ENCODE assay signal across 21 cellular contexts in genomic region chr4:37441231-37442061, GRCh38.
DNase-seq lines count a peak whose midpoint lies in the region; ATAC-seq, FAIRE-seq and TF ChIP-seq lines count a peak whose summit lies in the region.
"Had no signal": no experiment of that assay in that cellular context is flagged by ENCODE, and none has a peak within 500 bp of the region (broad histone marks: within the 10 kb centered on the region; RNA-seq: fewer than 3 reads in every experiment).

No MANE protein-coding gene starts in this region.

- no peak overlapping the region for H3K9ac ChIP-seq in mesendoderm (ENCODE audit: low read length)

- no peaks in the 10 kb centered on the region for H3K36me3 ChIP-seq in mesendoderm (ENCODE audit: control insufficient read depth, insufficient read depth, low read length)
- H3K36me3 ChIP-seq: pancreas, thoracic aorta had no signal

- H3K27ac ChIP-seq in A549 (no peak overlapping the region), mesendoderm (ENCODE audit: low read depth, low read length) (no peak overlapping the region)
- H3K27ac ChIP-seq: pancreas, thoracic aorta had no signal

- CTCF ChIA-PET in A549 (lab: Yijun Ruan, JAX): interaction anchor here (1.4 kb wide), 1 partner anchor 126 kb away, joined by 3 read pairs; no protein-coding TSS in a partner anchor

- no peak for TF ChIP-seq POLR2A in A549 (IDR thresholded peaks at IDR 0.05; ENCODE audit: low read length)

- peak in 1 of 2 experiments; percentile 32 for DNase-seq in A549 (ENCODE audit: low read depth in 1 of 2, low spot score in 1 of 2)
- peak; percentile 25 for DNase-seq in LNCaP clone FGC (ENCODE audit: low read depth)
- DNase-seq in epithelial cell of esophagus (ENCODE audit: low read depth): peak; percentile 84
- peak; percentile 92 for DNase-seq in mesendoderm
- DNase-seq in GDM1 (lab: John Stamatoyannopoulos, UW): no peak
- DNase-seq in NOMO-1 treated with DMSO at 0.1 percent for 48 hours (lab: John Stamatoyannopoulos, UW; ENCODE audit: unreplicated experiment): no peak
- no peak for DNase-seq in NCI-H1105 (lab: John Stamatoyannopoulos, UW)
- DNase-seq in activated CD4-positive, CD25-positive, alpha-beta regulatory T cell treated with anti-CD3 and anti-CD28 coated beads, Interleukin-2, amount 50 U/mL, for 72 hours: no peak
- DNase-seq: activated CD4-positive, alpha-beta T cell treated with anti-CD3 and anti-CD28 coated beads for 1 hour; activated CD8-positive, alpha-beta memory T cell treated with anti-CD3 and anti-CD28 coated beads, Interleukin-2, amount 10 ng/mL, durations not matched to agents 7 days and 5 days; activated effector memory CD4-positive, alpha-beta T cell treated with Interleukin-2 at 50 U/mL for 16 hours; amygdala; endodermal cell; foreskin fibroblast; H9; naive thymus-derived CD4-positive, alpha-beta T cell; NCI-H1694 treated with DMSO at 0.1 percent for 48 hours; SHP77; T-helper 2 cell had no signal

- no peak overlapping the region for H3K56ac ChIP-seq in mesendoderm (ENCODE audit: low read length)

- no peaks in the 10 kb centered on the region for H3K79me1 ChIP-seq in mesendoderm (ENCODE audit: low read length)

- POLR2A ChIA-PET in A549 (lab: Yijun Ruan, JAX): interaction anchor here (1.4 kb wide), 1 partner anchor 11 kb away, joined by 3 read pairs; no protein-coding TSS in a partner anchor

- ATAC-seq in A549: peak in 1 of 2 experiments; percentile 49; a peak in 1 of 6 replicates
- ATAC-seq: activated CD8-positive, alpha-beta memory T cell treated with anti-CD3 and anti-CD28 coated beads, Interleukin-2, amount 10 ng/mL, durations not matched to agents 7 days and 5 days; naive thymus-derived CD4-positive, alpha-beta T cell had no signal

- no peak overlapping the region for H2BK5ac ChIP-seq in mesendoderm (ENCODE audit: low read length)

- H2BK15ac ChIP-seq in mesendoderm (replicated peaks; ENCODE audit: low read depth): no peak overlapping the region

- no peak overlapping the region for H3K4ac ChIP-seq in mesendoderm (ENCODE audit: low read depth, low read length)

- H3K4me3 ChIP-seq in A549 (no peak overlapping the region), LNCaP clone FGC (ENCODE audit: low read depth, low read length) (no peak overlapping the region), epithelial cell of esophagus (ENCODE audit: low read length) (no peak overlapping the region), mesendoderm (ENCODE audit: low read length) (no peak overlapping the region)
- H3K4me3 ChIP-seq: pancreas, thoracic aorta had no signal

- no peak overlapping the region for H2AK5ac ChIP-seq in mesendoderm (ENCODE audit: low read length)

- H3K18ac ChIP-seq in mesendoderm (ENCODE audit: low read length): no peak overlapping the region

- H3K4me1 ChIP-seq in A549: no peaks in the 10 kb centered on the region
- H3K4me1 ChIP-seq in mesendoderm (ENCODE audit: control insufficient read depth, low read depth, low read length): no peaks in the 10 kb centered on the region

- TF ChIP-seq EP300 in A549 (IDR thresholded peaks at IDR 0.05): no peak

- H3K4me2 ChIP-seq in A549: no peak overlapping the region
- no peak overlapping the region for H3K4me2 ChIP-seq in mesendoderm (ENCODE audit: low read length)

- no peaks in the 10 kb centered on the region for H3K79me2 ChIP-seq in mesendoderm (ENCODE audit: control insufficient read depth, insufficient read depth, low read length)

- WGBS in A549 (ENCODE audit: missing lambda C conversion rate): 24% methylated on average over 9 of the region's 9 CpGs
- WGBS in mesendoderm (ENCODE audit: extremely low coverage, insufficient coverage, low lambda C conversion rate): no CpG with 5 or more reads among the region's 9 CpGs

- H4K8ac ChIP-seq in mesendoderm (ENCODE audit: low read depth, low read length): no peak overlapping the region

- no peak overlapping the region for H2BK120ac ChIP-seq in mesendoderm (ENCODE audit: low read depth, low read length)

- no peaks in the 10 kb centered on the region for H3K9me3 ChIP-seq in A549
- H3K9me3 ChIP-seq: pancreas, thoracic aorta had no signal

- TF ChIP-seq RAD21 in A549 (conservative IDR thresholded peaks at IDR 0.05 in 1 of 2, IDR thresholded peaks at IDR 0.05 in 1 of 2): no peak

- FAIRE-seq in A549 (lab: Jason Lieb, UNC): no peak
- FAIRE-seq: pancreas had no signal

- H3K23ac ChIP-seq in mesendoderm (ENCODE audit: low read length): no peak overlapping the region

- no peak overlapping the region for H4K5ac ChIP-seq in mesendoderm (ENCODE audit: low read length)

- no peaks in the 10 kb centered on the region for H3K27me3 ChIP-seq in mesendoderm (ENCODE audit: insufficient read depth, low read length, poor library complexity)
- H3K27me3 ChIP-seq: pancreas had no signal

- no peak for TF ChIP-seq CTCF in A549 (IDR thresholded peaks at IDR 0.05)
- TF ChIP-seq CTCF in LNCaP clone FGC (IDR thresholded peaks at IDR 0.05; ENCODE audit: control insufficient read depth, extremely low read depth, insufficient read depth): no peak
- TF ChIP-seq CTCF in epithelial cell of esophagus (IDR thresholded peaks at IDR 0.05; ENCODE audit: insufficient read depth, low read depth, low read length, missing control alignments): no peak

TF ChIP-seq in A549, 52 proteins besides CTCF, POLR2A, EP300 and RAD21:
- peak; percentile 80 for TF ChIP-seq USF2 (IDR thresholded peaks at IDR 0.05)
- TF ChIP-seq FOSL2 (IDR thresholded peaks at IDR 0.05): no peak
- no peak for TF ChIP-seq FOSL2 (CRISPR knock-in tag; IDR thresholded peaks at IDR 0.05)
- no peak for TF ChIP-seq ZNF302 (CRISPR knock-in tag; IDR thresholded peaks at IDR 0.05)
- TF ChIP-seq ZFP36 (IDR thresholded peaks at IDR 0.05; ENCODE audit: borderline replicate concordance, partially characterized antibody): no peak
- TF ChIP-seq MAFK (IDR thresholded peaks at IDR 0.05; ENCODE audit: partially characterized antibody): no peak
- TF ChIP-seq KDM5A (IDR thresholded peaks at IDR 0.05): no peak
- TF ChIP-seq KDM1A (IDR thresholded peaks at IDR 0.05; ENCODE audit: low read depth): no peak

Comparison
In these comparisons a context has a peak if more than half of its experiments do, and no peak if none do; other contexts are left out.
1. DNase-seq: peak in LNCaP clone FGC (single experiment), epithelial cell of esophagus (single experiment) and mesendoderm (single experiment); none in GDM1 (single experiment), NOMO-1 treated with DMSO at 0.1 percent for 48 hours (single experiment), NCI-H1105 (single experiment) and activated CD4-positive, CD25-positive, alpha-beta regulatory T cell treated with anti-CD3 and anti-CD28 coated beads, Interleukin-2, amount 50 U/mL, for 72 hours (single experiment).